Comparison of ENCODE assay signal across 1 cellular context in the genomic region with DNA sequence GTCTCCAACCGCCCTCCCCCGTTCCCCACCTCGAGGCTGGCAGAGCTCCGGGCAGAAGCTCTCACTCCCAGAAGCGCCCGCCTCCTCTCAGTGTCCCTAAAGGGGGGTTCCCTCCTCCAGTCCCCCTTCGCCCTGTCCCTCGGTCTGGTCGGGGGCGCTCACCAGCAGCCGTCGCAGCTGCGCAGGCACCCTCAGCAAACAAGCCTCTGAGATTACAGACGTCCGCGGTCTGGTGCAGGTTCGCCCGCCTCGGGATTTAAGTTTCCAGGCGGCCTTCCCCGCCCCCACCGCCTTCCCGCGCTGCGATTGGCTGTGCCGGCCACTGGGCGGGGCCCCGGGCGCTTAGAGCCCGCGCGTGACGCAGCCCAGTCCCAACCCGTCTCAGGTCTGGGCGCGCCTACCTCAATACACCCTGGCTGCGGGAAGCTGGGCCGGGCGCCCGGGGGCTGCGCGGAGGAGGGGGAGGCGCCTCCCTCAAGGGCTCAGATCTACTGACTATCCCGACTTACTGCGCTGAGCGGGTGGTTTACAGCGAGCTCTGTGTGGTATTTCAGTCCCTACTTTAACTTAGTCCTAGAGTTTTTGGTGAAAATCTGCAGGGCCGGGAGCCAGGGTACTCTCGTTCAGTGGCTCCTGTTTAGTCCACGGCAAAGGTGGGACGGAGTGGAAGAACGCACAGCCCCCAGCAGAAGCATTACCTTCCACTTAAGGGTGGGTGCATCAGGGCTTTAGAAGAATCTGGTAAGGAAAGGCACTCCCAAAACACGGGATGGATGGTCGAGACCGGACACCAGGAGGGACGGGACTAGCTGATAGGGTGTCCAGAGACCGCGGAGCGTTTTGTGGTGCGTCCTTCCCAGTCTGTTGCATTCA.
TF ChIP-seq lines count a peak whose summit lies in the region.

A gene (minus strand): TSS at position 234 of the 873 bp plus-strand sequence. CDS start 1,099 bp downstream, outside the sequence.

TF ChIP-seq in HepG2, 621 proteins besides CTCF, POLR2A, EP300 and RAD21 (continued from another document and continues in another):
- TF ChIP-seq, protein P1, sequence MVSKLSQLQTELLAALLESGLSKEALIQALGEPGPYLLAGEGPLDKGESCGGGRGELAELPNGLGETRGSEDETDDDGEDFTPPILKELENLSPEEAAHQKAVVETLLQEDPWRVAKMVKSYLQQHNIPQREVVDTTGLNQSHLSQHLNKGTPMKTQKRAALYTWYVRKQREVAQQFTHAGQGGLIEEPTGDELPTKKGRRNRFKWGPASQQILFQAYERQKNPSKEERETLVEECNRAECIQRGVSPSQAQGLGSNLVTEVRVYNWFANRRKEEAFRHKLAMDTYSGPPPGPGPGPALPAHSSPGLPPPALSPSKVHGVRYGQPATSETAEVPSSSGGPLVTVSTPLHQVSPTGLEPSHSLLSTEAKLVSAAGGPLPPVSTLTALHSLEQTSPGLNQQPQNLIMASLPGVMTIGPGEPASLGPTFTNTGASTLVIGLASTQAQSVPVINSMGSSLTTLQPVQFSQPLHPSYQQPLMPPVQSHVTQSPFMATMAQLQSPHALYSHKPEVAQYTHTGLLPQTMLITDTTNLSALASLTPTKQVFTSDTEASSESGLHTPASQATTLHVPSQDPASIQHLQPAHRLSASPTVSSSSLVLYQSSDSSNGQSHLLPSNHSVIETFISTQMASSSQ (IDR thresholded peaks at IDR 0.05; ENCODE audit: low read depth): no peak
- TF ChIP-seq, protein P1 (CRISPR knock-in tag; IDR thresholded peaks at IDR 0.05; ENCODE audit: borderline replicate concordance): peak; percentile 51; the same call in 1 of the 2 replicates
- no peak for TF ChIP-seq RXRA (CRISPR knock-in tag; IDR thresholded peaks at IDR 0.05)
- TF ChIP-seq, protein P2, sequence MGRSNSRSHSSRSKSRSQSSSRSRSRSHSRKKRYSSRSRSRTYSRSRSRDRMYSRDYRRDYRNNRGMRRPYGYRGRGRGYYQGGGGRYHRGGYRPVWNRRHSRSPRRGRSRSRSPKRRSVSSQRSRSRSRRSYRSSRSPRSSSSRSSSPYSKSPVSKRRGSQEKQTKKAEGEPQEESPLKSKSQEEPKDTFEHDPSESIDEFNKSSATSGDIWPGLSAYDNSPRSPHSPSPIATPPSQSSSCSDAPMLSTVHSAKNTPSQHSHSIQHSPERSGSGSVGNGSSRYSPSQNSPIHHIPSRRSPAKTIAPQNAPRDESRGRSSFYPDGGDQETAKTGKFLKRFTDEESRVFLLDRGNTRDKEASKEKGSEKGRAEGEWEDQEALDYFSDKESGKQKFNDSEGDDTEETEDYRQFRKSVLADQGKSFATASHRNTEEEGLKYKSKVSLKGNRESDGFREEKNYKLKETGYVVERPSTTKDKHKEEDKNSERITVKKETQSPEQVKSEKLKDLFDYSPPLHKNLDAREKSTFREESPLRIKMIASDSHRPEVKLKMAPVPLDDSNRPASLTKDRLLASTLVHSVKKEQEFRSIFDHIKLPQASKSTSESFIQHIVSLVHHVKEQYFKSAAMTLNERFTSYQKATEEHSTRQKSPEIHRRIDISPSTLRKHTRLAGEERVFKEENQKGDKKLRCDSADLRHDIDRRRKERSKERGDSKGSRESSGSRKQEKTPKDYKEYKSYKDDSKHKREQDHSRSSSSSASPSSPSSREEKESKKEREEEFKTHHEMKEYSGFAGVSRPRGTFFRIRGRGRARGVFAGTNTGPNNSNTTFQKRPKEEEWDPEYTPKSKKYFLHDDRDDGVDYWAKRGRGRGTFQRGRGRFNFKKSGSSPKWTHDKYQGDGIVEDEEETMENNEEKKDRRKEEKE (IDR thresholded peaks at IDR 0.05): no peak
- peak; percentile 30; the same call in 1 of the 2 replicates for TF ChIP-seq ZNF350 (CRISPR knock-in tag; IDR thresholded peaks at IDR 0.05; ENCODE audit: borderline replicate concordance, low read depth)
- peak; percentile 56; the same call in 1 of the 2 replicates for TF ChIP-seq TARDBP (CRISPR knock-in tag; IDR thresholded peaks at IDR 0.05)
- TF ChIP-seq, protein P3, sequence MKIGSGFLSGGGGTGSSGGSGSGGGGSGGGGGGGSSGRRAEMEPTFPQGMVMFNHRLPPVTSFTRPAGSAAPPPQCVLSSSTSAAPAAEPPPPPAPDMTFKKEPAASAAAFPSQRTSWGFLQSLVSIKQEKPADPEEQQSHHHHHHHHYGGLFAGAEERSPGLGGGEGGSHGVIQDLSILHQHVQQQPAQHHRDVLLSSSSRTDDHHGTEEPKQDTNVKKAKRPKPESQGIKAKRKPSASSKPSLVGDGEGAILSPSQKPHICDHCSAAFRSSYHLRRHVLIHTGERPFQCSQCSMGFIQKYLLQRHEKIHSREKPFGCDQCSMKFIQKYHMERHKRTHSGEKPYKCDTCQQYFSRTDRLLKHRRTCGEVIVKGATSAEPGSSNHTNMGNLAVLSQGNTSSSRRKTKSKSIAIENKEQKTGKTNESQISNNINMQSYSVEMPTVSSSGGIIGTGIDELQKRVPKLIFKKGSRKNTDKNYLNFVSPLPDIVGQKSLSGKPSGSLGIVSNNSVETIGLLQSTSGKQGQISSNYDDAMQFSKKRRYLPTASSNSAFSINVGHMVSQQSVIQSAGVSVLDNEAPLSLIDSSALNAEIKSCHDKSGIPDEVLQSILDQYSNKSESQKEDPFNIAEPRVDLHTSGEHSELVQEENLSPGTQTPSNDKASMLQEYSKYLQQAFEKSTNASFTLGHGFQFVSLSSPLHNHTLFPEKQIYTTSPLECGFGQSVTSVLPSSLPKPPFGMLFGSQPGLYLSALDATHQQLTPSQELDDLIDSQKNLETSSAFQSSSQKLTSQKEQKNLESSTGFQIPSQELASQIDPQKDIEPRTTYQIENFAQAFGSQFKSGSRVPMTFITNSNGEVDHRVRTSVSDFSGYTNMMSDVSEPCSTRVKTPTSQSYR (CRISPR knock-in tag; IDR thresholded peaks at IDR 0.05; ENCODE audit: borderline replicate concordance): peak; percentile 65; the same call in 1 of the 2 replicates
- TF ChIP-seq, protein P4, sequence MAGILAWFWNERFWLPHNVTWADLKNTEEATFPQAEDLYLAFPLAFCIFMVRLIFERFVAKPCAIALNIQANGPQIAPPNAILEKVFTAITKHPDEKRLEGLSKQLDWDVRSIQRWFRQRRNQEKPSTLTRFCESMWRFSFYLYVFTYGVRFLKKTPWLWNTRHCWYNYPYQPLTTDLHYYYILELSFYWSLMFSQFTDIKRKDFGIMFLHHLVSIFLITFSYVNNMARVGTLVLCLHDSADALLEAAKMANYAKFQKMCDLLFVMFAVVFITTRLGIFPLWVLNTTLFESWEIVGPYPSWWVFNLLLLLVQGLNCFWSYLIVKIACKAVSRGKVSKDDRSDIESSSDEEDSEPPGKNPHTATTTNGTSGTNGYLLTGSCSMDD (CRISPR knock-in tag; IDR thresholded peaks at IDR 0.05): no peak
- TF ChIP-seq SALL1 (CRISPR knock-in tag; IDR thresholded peaks at IDR 0.05): peak; percentile 53
- TF ChIP-seq ZNF678 (CRISPR knock-in tag; IDR thresholded peaks at IDR 0.05): no peak
- TF ChIP-seq ZNF431 (CRISPR knock-in tag; IDR thresholded peaks at IDR 0.05; ENCODE audit: borderline replicate concordance, low read depth): no peak
- TF ChIP-seq SOX6 (IDR thresholded peaks at IDR 0.05): no peak
- peak; percentile 35; the same call in 1 of the 2 replicates for TF ChIP-seq SOX6 (CRISPR knock-in tag; IDR thresholded peaks at IDR 0.05)
- TF ChIP-seq, protein P5, sequence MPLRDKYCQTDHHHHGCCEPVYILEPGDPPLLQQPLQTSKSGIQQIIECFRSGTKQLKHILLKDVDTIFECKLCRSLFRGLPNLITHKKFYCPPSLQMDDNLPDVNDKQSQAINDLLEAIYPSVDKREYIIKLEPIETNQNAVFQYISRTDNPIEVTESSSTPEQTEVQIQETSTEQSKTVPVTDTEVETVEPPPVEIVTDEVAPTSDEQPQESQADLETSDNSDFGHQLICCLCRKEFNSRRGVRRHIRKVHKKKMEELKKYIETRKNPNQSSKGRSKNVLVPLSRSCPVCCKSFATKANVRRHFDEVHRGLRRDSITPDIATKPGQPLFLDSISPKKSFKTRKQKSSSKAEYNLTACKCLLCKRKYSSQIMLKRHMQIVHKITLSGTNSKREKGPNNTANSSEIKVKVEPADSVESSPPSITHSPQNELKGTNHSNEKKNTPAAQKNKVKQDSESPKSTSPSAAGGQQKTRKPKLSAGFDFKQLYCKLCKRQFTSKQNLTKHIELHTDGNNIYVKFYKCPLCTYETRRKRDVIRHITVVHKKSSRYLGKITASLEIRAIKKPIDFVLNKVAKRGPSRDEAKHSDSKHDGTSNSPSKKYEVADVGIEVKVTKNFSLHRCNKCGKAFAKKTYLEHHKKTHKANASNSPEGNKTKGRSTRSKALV (CRISPR knock-in tag; IDR thresholded peaks at IDR 0.05): peak; percentile 53
- TF ChIP-seq PRPF4 (IDR thresholded peaks at IDR 0.05; ENCODE audit: low read depth, low read length, poor library complexity, severe bottlenecking): no peak
- TF ChIP-seq ZNF839 (CRISPR knock-in tag; IDR thresholded peaks at IDR 0.05; ENCODE audit: borderline replicate concordance): 0 out of 2 replicates have a peak, but pooled peaks have one; percentile 25
- TF ChIP-seq ZNF496 (CRISPR knock-in tag; IDR thresholded peaks at IDR 0.05; ENCODE audit: insufficient replicate concordance): no peak
- TF ChIP-seq HDAC1 (CRISPR knock-in tag; IDR thresholded peaks at IDR 0.05): peak; percentile 56
- TF ChIP-seq ZNF12 (CRISPR knock-in tag; IDR thresholded peaks at IDR 0.05): no peak
- no peak for TF ChIP-seq ZSCAN31 (CRISPR knock-in tag; IDR thresholded peaks at IDR 0.05; ENCODE audit: low read depth)
- TF ChIP-seq, protein P6, sequence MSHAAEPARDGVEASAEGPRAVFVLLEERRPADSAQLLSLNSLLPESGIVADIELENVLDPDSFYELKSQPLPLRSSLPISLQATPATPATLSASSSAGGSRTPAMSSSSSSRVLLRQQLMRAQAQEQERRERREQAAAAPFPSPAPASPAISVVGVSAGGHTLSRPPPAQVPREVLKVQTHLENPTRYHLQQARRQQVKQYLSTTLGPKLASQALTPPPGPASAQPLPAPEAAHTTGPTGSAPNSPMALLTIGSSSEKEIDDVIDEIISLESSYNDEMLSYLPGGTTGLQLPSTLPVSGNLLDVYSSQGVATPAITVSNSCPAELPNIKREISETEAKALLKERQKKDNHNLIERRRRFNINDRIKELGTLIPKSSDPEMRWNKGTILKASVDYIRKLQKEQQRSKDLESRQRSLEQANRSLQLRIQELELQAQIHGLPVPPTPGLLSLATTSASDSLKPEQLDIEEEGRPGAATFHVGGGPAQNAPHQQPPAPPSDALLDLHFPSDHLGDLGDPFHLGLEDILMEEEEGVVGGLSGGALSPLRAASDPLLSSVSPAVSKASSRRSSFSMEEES (CRISPR knock-in tag; IDR thresholded peaks at IDR 0.05): peak; percentile 60; the same call in 1 of the 2 replicates
- 0 out of 2 replicates have a peak, but pooled peaks have one; percentile 37 for TF ChIP-seq CCDC6 (CRISPR knock-in tag; IDR thresholded peaks at IDR 0.05)
- no peak for TF ChIP-seq ZNF326 (CRISPR knock-in tag; IDR thresholded peaks at IDR 0.05; ENCODE audit: borderline replicate concordance)
- no peak for TF ChIP-seq HDAC6 (IDR thresholded peaks at IDR 0.05; ENCODE audit: low read depth, low read length)
- TF ChIP-seq ZMYM2 (CRISPR knock-in tag; IDR thresholded peaks at IDR 0.05): no peak
- TF ChIP-seq SNAPC2 (CRISPR knock-in tag; IDR thresholded peaks at IDR 0.05): no peak
- no peak for TF ChIP-seq DNMT1 (CRISPR knock-in tag; IDR thresholded peaks at IDR 0.05)
- TF ChIP-seq, protein P7, sequence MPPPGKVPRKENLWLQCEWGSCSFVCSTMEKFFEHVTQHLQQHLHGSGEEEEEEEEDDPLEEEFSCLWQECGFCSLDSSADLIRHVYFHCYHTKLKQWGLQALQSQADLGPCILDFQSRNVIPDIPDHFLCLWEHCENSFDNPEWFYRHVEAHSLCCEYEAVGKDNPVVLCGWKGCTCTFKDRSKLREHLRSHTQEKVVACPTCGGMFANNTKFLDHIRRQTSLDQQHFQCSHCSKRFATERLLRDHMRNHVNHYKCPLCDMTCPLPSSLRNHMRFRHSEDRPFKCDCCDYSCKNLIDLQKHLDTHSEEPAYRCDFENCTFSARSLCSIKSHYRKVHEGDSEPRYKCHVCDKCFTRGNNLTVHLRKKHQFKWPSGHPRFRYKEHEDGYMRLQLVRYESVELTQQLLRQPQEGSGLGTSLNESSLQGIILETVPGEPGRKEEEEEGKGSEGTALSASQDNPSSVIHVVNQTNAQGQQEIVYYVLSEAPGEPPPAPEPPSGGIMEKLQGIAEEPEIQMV (CRISPR knock-in tag; IDR thresholded peaks at IDR 0.05; ENCODE audit: low read depth): 0 out of 2 replicates have a peak, but pooled peaks have one; percentile 67
- peak; percentile 58; the same call in 1 of the 2 replicates for TF ChIP-seq ZNF556 (CRISPR knock-in tag; IDR thresholded peaks at IDR 0.05; ENCODE audit: borderline replicate concordance)
- TF ChIP-seq, protein P8, sequence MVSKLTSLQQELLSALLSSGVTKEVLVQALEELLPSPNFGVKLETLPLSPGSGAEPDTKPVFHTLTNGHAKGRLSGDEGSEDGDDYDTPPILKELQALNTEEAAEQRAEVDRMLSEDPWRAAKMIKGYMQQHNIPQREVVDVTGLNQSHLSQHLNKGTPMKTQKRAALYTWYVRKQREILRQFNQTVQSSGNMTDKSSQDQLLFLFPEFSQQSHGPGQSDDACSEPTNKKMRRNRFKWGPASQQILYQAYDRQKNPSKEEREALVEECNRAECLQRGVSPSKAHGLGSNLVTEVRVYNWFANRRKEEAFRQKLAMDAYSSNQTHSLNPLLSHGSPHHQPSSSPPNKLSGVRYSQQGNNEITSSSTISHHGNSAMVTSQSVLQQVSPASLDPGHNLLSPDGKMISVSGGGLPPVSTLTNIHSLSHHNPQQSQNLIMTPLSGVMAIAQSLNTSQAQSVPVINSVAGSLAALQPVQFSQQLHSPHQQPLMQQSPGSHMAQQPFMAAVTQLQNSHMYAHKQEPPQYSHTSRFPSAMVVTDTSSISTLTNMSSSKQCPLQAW (CRISPR knock-in tag; IDR thresholded peaks at IDR 0.05): peak; percentile 74
- TF ChIP-seq REPIN1 (CRISPR knock-in tag; IDR thresholded peaks at IDR 0.05; ENCODE audit: borderline replicate concordance, low read depth): 0 out of 2 replicates have a peak, but pooled peaks have one; percentile 39
- peak; percentile 76; the same call in 1 of the 2 replicates for TF ChIP-seq NFKB2 (CRISPR knock-in tag; IDR thresholded peaks at IDR 0.05; ENCODE audit: borderline replicate concordance)
- TF ChIP-seq, protein P9, sequence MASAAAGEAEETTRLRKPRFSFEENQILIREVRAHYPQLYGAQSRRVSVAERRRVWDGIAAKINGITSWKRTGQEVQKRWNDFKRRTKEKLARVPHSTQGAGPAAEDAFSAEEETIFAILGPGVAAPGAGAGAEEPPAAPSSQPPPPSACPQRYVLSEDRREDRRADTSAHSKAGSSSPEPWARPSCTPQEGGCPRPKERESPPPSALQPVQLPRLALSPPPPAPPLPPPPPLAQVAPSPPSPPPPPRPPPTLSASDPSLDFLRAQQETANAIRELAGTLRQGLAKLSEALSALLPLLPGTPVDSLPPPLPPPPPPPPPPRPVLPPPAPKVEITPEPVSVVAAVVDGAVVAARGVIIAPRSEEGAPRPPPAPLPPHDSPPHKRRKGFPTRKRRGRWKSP (CRISPR knock-in tag; IDR thresholded peaks at IDR 0.05): peak; percentile 81
- TF ChIP-seq SPEN (CRISPR knock-in tag; IDR thresholded peaks at IDR 0.05; ENCODE audit: low read depth): peak; percentile 32; the same call in 1 of the 2 replicates
